Comparison of ENCODE assay signal across 8 cellular contexts in the genomic region with DNA sequence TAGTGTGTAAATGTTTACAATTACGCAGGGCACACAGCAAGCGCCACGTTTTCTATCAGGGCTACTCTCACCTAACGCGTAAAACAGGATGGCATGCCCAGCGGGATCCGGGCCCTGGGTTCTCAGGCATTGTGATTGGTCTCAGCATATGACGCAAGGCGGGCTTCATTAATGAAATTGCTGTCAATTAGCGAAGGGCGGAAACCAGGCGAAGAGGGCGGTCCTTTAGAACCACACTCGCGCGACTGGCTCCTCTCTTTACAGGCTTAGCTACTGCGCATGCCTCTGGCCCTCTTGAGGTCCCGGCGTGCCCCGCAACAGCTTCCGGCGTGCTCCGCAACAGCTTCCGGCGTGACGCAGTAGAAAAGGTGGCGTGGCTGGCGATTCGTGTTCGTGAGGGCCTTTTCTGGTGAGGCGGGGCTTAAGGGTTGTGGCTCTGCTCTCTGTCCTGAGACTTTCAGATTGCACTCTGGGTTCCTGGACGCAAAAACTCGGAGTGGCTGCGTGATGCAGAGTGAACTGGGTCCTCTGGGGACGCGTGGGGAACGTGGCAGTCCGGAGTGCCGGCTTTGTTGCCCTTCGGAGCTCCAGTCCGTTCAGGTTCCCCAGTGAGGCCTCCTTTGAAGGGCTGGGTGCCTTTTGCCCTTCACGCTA. TPM values are rescaled to one million over a fixed set of nuclear protein-coding genes. Genes with fewer than 3 reads are reported as not detected.
DNase-seq lines count a peak whose midpoint lies in the region; ATAC-seq and TF ChIP-seq lines count a peak whose summit lies in the region.

No MANE protein-coding gene starts in this region.

- peaks cover 0 to 11% of the 10 kb centered on the region in 2 donors for H3K27me3 ChIP-seq in tibial artery

- H3K4me1 ChIP-seq in tibial artery = no peaks in the 10 kb centered on the region

- intact Hi-C loops in posterior cingulate gyrus (cut with DNase I) = loop anchor here (1.0 to 10.0 kb wide), 3 partner anchors 36 to 92 kb away; a partner anchor contains a TSS
- intact Hi-C loops in tibial artery (cut with DNase I; ENCODE audit: low total_unique reads) = no loop called here

- peak; percentile 71 for ATAC-seq in HG03139 (IDR thresholded peaks at IDR 0.05; ENCODE audit: unreplicated experiment)
- no peak for ATAC-seq in GM19463 (IDR thresholded peaks at IDR 0.05; ENCODE audit: unreplicated experiment)

- DNase-seq in G401 (ENCODE audit: low spot score) = peak; percentile 99
- peak; percentile 97 for DNase-seq in RPMI8226
- DNase-seq in activated gamma-delta T cell treated with Interleukin-2 at 50 U/mL for 16 hours = peak; percentile 76
- DNase-seq in foreskin melanocyte = peak; percentile 86
- DNase-seq in posterior cingulate gyrus = peak; percentile 84 to 98 (median 89)
- DNase-seq in tibial artery = peak; percentile 66 to 88

- in situ Hi-C loops in G401 (cut with HindIII; ENCODE audit: low sequenced_read_pairs) = no loop called here

- no peak for TF ChIP-seq CTCF in tibial artery (IDR thresholded peaks at IDR 0.05)

- H3K27ac ChIP-seq in tibial artery = peak overlapping the region; percentile 65 to 78

- H3K4me3 ChIP-seq in tibial artery = peak overlapping the region; percentile 49 to 53

- peaks cover 0 to 41% (median 21%) of the 10 kb centered on the region in 3 donors for H3K9me3 ChIP-seq in tibial artery

- peaks cover 0 to 8% (median 0%) of the 10 kb centered on the region in 3 donors for H3K36me3 ChIP-seq in tibial artery

RNA-seq across cellular contexts. Expression of a gene that starts 9.2 kb away (rescaled TPM):
- total RNA-seq in G401 (2014; rRNA removed; shearing (Covaris generic)) = not detected in 2 replicates

RNA-seq across cellular contexts. Expression of a gene that starts 35.9 kb away (rescaled TPM):
- 30.4 and 31.3 TPM in 2 replicates for total RNA-seq in G401 (2014; rRNA removed; shearing (Covaris generic))

RNA-seq across cellular contexts. Expression of a gene that starts 36.1 kb away (rescaled TPM):
- total RNA-seq in G401 (2014; rRNA removed; shearing (Covaris generic)) = 20.0 and 26.6 TPM in 2 replicates

RNA-seq across cellular contexts. Expression of a gene that starts 59.6 kb away (rescaled TPM):
- total RNA-seq in G401 (2014; rRNA removed; shearing (Covaris generic)) = 23.0 and 25.4 TPM in 2 replicates

RNA-seq across cellular contexts. Expression of a gene that starts 59.7 kb away (rescaled TPM):
- total RNA-seq in G401 (2014; rRNA removed; shearing (Covaris generic)) = 6.5 and 11.8 TPM in 2 replicates
